Comparison of ENCODE assay signal across 1 cellular context in genomic region chr7:107322015-107322414, GRCh38.
A peak's percentile ranks its signal among the peaks of the same experiment; 100 is the strongest.
TF ChIP-seq lines count a peak whose summit lies in the region.

No MANE protein-coding gene starts in this region.

TF ChIP-seq in K562, 482 proteins besides CTCF, POLR2A, EP300 and RAD21 (continued from another document and continues in another):
- TF ChIP-seq KLF10 (CRISPR knock-in tag; IDR thresholded peaks at IDR 0.05) (no peak), CEBPZ (IDR thresholded peaks at IDR 0.05; ENCODE audit: borderline replicate concordance, low read depth, low read length) (no peak), ZNF589 (CRISPR knock-in tag; IDR thresholded peaks at IDR 0.05; ENCODE audit: low read depth) (0 out of 2 replicates have a peak, but pooled peaks have one; percentile 47), ZSCAN32 (CRISPR knock-in tag; IDR thresholded peaks at IDR 0.05) (no peak), NCOA4 (IDR thresholded peaks at IDR 0.05; ENCODE audit: partially characterized antibody) (no peak), ZNF384 (IDR thresholded peaks at IDR 0.05; ENCODE audit: low read depth, low read length) (no peak; the same call in 1 of the 2 replicates), SPI1 (IDR thresholded peaks at IDR 0.05; ENCODE audit: borderline replicate concordance, low read depth, low read length) (no peak), SMARCC2 (IDR thresholded peaks at IDR 0.05; ENCODE audit: low read depth) (peak; percentile 52; the same call in 1 of the 2 replicates), ZNF212 (CRISPR knock-in tag; IDR thresholded peaks at IDR 0.05) (no peak), TBP (optimal IDR thresholded peaks at IDR 0.05; ENCODE audit: low read depth, low read length) (no peak), ZNF79 (CRISPR knock-in tag; IDR thresholded peaks at IDR 0.05; ENCODE audit: low read depth) (no peak), ZNF347 (CRISPR knock-in tag; IDR thresholded peaks at IDR 0.05; ENCODE audit: low read depth) (no peak), RNF219 (CRISPR knock-in tag; IDR thresholded peaks at IDR 0.05) (no peak), ZFP1 (CRISPR knock-in tag; IDR thresholded peaks at IDR 0.05) (no peak), MECOM (CRISPR knock-in tag; IDR thresholded peaks at IDR 0.05) (no peak), TCFL5 (CRISPR knock-in tag; conservative IDR thresholded peaks at IDR 0.05) (no peak), ZNF143 (CRISPR knock-in tag; IDR thresholded peaks at IDR 0.05) (no peak), ZNF583 (CRISPR knock-in tag; IDR thresholded peaks at IDR 0.05) (no peak), MIER1 (IDR thresholded peaks at IDR 0.05; ENCODE audit: low read depth) (no peak), ZNF134 (CRISPR knock-in tag; conservative IDR thresholded peaks at IDR 0.05) (no peak), YBX1 (IDR thresholded peaks at IDR 0.05) (no peak), TBL1XR1 (IDR thresholded peaks at IDR 0.05; ENCODE audit: low read length in 2 of 2) (no peak; a peak in 1 of 4 replicates), MCM7 (IDR thresholded peaks at IDR 0.05) (no peak), KHSRP (IDR thresholded peaks at IDR 0.05) (no peak), ESRRA (IDR thresholded peaks at IDR 0.05; ENCODE audit: borderline replicate concordance, low read depth) (peak; percentile 65; the same call in 1 of the 2 replicates), BACH1 (tag; IDR thresholded peaks at IDR 0.05) (no peak), ZNF282 (CRISPR knock-in tag; IDR thresholded peaks at IDR 0.05) (no peak), MTA2 (IDR thresholded peaks at IDR 0.05; ENCODE audit: low read depth) (peak; percentile 28; the same call in 1 of the 2 replicates), MEIS2 (IDR thresholded peaks at IDR 0.05; ENCODE audit: partially characterized antibody) (peak; percentile 33), GABPB2 (CRISPR knock-in tag; conservative IDR thresholded peaks at IDR 0.05) (no peak), STAT6 (CRISPR knock-in tag; IDR thresholded peaks at IDR 0.05) (no peak), U2AF2 (optimal IDR thresholded peaks at IDR 0.05; ENCODE audit: low read depth, low read length) (no peak), ATF3 (IDR thresholded peaks at IDR 0.05) (peak; percentile 67; the same call in 1 of the 2 replicates), ATF3 (CRISPR knock-in tag; conservative IDR thresholded peaks at IDR 0.05) (no peak)
- TF ChIP-seq, protein P1, sequence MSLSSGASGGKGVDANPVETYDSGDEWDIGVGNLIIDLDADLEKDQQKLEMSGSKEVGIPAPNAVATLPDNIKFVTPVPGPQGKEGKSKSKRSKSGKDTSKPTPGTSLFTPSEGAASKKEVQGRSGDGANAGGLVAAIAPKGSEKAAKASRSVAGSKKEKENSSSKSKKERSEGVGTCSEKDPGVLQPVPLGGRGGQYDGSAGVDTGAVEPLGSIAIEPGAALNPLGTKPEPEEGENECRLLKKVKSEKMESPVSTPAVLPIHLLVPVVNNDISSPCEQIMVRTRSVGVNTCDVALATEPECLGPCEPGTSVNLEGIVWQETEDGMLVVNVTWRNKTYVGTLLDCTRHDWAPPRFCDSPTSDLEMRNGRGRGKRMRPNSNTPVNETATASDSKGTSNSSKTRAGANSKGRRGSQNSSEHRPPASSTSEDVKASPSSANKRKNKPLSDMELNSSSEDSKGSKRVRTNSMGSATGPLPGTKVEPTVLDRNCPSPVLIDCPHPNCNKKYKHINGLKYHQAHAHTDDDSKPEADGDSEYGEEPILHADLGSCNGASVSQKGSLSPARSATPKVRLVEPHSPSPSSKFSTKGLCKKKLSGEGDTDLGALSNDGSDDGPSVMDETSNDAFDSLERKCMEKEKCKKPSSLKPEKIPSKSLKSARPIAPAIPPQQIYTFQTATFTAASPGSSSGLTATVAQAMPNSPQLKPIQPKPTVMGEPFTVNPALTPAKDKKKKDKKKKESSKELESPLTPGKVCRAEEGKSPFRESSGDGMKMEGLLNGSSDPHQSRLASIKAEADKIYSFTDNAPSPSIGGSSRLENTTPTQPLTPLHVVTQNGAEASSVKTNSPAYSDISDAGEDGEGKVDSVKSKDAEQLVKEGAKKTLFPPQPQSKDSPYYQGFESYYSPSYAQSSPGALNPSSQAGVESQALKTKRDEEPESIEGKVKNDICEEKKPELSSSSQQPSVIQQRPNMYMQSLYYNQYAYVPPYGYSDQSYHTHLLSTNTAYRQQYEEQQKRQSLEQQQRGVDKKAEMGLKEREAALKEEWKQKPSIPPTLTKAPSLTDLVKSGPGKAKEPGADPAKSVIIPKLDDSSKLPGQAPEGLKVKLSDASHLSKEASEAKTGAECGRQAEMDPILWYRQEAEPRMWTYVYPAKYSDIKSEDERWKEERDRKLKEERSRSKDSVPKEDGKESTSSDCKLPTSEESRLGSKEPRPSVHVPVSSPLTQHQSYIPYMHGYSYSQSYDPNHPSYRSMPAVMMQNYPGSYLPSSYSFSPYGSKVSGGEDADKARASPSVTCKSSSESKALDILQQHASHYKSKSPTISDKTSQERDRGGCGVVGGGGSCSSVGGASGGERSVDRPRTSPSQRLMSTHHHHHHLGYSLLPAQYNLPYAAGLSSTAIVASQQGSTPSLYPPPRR (CRISPR knock-in tag; IDR thresholded peaks at IDR 0.05; ENCODE audit: borderline replicate concordance): no peak
- TF ChIP-seq, protein P2, sequence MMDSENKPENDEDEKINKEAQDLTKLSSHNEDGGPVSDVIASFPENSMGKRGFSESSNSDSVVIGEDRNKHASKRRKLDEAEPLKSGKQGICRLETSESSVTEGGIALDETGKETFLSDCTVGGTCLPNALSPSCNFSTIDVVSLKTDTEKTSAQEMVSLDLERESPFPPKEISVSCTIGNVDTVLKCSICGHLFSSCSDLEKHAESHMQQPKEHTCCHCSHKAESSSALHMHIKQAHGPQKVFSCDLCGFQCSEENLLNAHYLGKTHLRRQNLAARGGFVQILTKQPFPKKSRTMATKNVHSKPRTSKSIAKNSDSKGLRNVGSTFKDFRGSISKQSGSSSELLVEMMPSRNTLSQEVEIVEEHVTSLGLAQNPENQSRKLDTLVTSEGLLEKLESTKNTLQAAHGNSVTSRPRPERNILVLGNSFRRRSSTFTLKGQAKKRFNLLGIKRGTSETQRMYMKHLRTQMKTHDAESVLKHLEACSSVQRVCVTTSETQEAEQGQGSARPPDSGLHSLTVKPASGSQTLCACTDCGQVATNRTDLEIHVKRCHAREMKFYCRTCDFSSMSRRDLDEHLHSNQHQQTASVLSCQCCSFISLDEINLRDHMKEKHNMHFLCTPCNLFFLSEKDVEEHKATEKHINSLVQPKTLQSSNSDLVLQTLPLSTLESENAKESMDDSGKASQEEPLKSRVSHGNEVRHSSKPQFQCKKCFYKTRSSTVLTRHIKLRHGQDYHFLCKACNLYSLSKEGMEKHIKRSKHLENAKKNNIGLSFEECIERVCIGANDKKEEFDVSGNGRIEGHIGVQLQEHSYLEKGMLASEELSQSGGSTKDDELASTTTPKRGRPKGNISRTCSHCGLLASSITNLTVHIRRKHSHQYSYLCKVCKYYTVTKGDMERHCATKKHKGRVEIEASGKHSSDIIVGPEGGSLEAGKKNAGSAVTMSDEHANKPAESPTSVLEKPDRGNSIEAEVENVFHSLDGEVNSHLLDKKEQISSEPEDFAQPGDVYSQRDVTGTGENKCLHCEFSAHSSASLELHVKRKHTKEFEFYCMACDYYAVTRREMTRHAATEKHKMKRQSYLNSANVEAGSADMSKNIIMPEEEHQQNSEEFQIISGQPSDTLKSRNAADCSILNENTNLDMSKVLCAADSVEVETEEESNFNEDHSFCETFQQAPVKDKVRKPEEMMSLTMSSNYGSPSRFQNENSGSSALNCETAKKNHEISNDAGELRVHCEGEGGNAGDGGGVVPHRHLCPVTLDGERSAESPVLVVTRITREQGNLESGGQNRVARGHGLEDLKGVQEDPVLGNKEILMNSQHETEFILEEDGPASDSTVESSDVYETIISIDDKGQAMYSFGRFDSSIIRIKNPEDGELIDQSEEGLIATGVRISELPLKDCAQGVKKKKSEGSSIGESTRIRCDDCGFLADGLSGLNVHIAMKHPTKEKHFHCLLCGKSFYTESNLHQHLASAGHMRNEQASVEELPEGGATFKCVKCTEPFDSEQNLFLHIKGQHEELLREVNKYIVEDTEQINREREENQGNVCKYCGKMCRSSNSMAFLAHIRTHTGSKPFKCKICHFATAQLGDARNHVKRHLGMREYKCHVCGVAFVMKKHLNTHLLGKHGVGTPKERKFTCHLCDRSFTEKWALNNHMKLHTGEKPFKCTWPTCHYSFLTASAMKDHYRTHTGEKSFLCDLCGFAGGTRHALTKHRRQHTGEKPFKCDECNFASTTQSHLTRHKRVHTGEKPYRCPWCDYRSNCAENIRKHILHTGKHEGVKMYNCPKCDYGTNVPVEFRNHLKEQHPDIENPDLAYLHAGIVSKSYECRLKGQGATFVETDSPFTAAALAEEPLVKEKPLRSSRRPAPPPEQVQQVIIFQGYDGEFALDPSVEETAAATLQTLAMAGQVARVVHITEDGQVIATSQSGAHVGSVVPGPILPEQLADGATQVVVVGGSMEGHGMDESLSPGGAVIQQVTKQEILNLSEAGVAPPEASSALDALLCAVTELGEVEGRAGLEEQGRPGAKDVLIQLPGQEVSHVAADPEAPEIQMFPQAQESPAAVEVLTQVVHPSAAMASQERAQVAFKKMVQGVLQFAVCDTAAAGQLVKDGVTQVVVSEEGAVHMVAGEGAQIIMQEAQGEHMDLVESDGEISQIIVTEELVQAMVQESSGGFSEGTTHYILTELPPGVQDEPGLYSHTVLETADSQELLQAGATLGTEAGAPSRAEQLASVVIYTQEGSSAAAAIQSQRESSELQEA (IDR thresholded peaks at IDR 0.05; ENCODE audit: low read depth): no peak
- TF ChIP-seq, protein P3, sequence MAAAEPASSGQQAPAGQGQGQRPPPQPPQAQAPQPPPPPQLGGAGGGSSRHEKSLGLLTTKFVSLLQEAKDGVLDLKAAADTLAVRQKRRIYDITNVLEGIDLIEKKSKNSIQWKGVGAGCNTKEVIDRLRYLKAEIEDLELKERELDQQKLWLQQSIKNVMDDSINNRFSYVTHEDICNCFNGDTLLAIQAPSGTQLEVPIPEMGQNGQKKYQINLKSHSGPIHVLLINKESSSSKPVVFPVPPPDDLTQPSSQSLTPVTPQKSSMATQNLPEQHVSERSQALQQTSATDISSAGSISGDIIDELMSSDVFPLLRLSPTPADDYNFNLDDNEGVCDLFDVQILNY (CRISPR knock-in tag; IDR thresholded peaks at IDR 0.05): no peak
- TF ChIP-seq, protein P4, sequence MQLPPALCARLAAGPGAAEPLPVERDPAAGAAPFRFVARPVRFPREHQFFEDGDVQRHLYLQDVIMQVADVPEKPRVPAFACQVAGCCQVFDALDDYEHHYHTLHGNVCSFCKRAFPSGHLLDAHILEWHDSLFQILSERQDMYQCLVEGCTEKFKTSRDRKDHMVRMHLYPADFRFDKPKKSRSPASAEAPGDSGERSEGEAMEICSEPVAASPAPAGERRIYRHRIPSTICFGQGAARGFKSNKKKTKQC (CRISPR knock-in tag; IDR thresholded peaks at IDR 0.05): no peak
